Comparison of ENCODE assay signal across 11 cellular contexts in genomic region chr14:78254911-78255431, GRCh38.
DNase-seq lines count a peak whose midpoint lies in the region; TF ChIP-seq lines count a peak whose summit lies in the region.
"Had no signal": no experiment of that assay in that cellular context is flagged by ENCODE, and none has a peak within 500 bp of the region (broad histone marks: within the 10 kb centered on the region; RNA-seq: fewer than 3 reads in every experiment).

No MANE protein-coding gene starts in this region.

- no peaks in the 10 kb centered on the region for H3K36me3 Mint-ChIP-seq in CD14-positive monocyte
- H3K36me3 Mint-ChIP-seq: activated naive CD4-positive, alpha-beta T cell treated with anti-CD3 and anti-CD28 coated beads, Interleukin-2, amount 50 U/mL, for 24 hours had no signal

- TF ChIP-seq EP300 in transverse colon (IDR thresholded peaks at IDR 0.05; ENCODE audit: low read depth), result no peak

- no peaks in the 10 kb centered on the region for H3K4me1 ChIP-seq in transverse colon
- H3K4me1 ChIP-seq: parathyroid adenoma, testis had no signal

- 11 to 38% methylated on average over 3 to 9 of the region's 9 CpGs for WGBS in transverse colon (ENCODE audit: low coverage in 1 of 2), 2 donors

- DNase-seq in EH (ENCODE audit: low read depth), result peak; percentile 29
- peak; percentile 7 for DNase-seq in KBM-7
- DNase-seq in RPMI8226, result peak; percentile 84
- DNase-seq in kidney epithelial cell (ENCODE audit: low read depth), result peak; percentile 87
- no peak for DNase-seq in CD14-positive monocyte (ENCODE audit: low spot score)
- DNase-seq in cerebellar cortex (ENCODE audit: low spot score), result no peak
- no peak for DNase-seq in transverse colon
- DNase-seq in GM13977 (ENCODE audit: low spot score), result no peak
- DNase-seq: testis had no signal

- H3K27me3 ChIP-seq in kidney epithelial cell (ENCODE audit: control insufficient read depth, insufficient read depth, low read length) (peaks cover 2% of the 10 kb centered on the region), transverse colon (no peaks in the 10 kb centered on the region)
- H3K27me3 ChIP-seq: testis had no signal

- no peaks in the 10 kb centered on the region for H3K9me3 ChIP-seq in transverse colon
- H3K9me3 ChIP-seq: testis had no signal

- H3K4me3 ChIP-seq in kidney epithelial cell (ENCODE audit: low read depth, low read length) (no peak overlapping the region), transverse colon (no peak overlapping the region)
- H3K4me3 ChIP-seq: testis had no signal

- intact Hi-C loops in CD14-positive monocyte (cut with micrococcal nuclease) (no loop called here), transverse colon (cut with DNase I; ENCODE audit: low total_unique reads) (no loop called here)

- peaks cover 0 to 6% (median 0%) of the 10 kb centered on the region in 3 donors for H3K27me3 Mint-ChIP-seq in CD14-positive monocyte (ENCODE audit: low read depth in 3 of 3)
- H3K27me3 Mint-ChIP-seq: activated naive CD4-positive, alpha-beta T cell treated with anti-CD3 and anti-CD28 coated beads, Interleukin-2, amount 50 U/mL, for 24 hours had no signal

- TF ChIP-seq POLR2A in transverse colon (IDR thresholded peaks at IDR 0.05), result no peak

- H3K9me3 Mint-ChIP-seq in CD14-positive monocyte, result peaks cover 0 to 4% (median 3%) of the 10 kb centered on the region in 7 donors
- H3K9me3 Mint-ChIP-seq: activated naive CD4-positive, alpha-beta T cell treated with anti-CD3 and anti-CD28 coated beads, Interleukin-2, amount 50 U/mL, for 24 hours had no signal

- H3K36me3 ChIP-seq in kidney epithelial cell (ENCODE audit: control insufficient read depth, insufficient read depth, low read length) (no peaks in the 10 kb centered on the region), transverse colon (no peaks in the 10 kb centered on the region)

- in situ Hi-C loops in KBM-7 (cut with MboI; ENCODE audit: low pct_unique_long_range_greater_than_20kb, low sequenced_read_pairs), result no loop called here
- in situ Hi-C loops in transverse colon (cut with MboI; ENCODE audit: low pct_ligation_motif_present in 1 of 4, low pct_unique_long_range_greater_than_20kb in 1 of 4, low sequenced_read_pairs in 3 of 4), result no loop called here
- in situ Hi-C loops in GM13977 (cut with MboI; ENCODE audit: low pct_unique_long_range_greater_than_20kb, low sequenced_read_pairs, unreplicated experiment), result no loop called here

- no peaks in the 10 kb centered on the region for H3K4me1 Mint-ChIP-seq in CD14-positive monocyte
- H3K4me1 Mint-ChIP-seq: activated naive CD4-positive, alpha-beta T cell treated with anti-CD3 and anti-CD28 coated beads, Interleukin-2, amount 50 U/mL, for 24 hours had no signal

- H3K4me3 Mint-ChIP-seq in CD14-positive monocyte, result no peak overlapping the region
- H3K4me3 Mint-ChIP-seq: activated naive CD4-positive, alpha-beta T cell treated with anti-CD3 and anti-CD28 coated beads, Interleukin-2, amount 50 U/mL, for 24 hours had no signal

- no peak for TF ChIP-seq CTCF in kidney epithelial cell (IDR thresholded peaks at IDR 0.05; ENCODE audit: insufficient read depth, low read length, poor library complexity, severe bottlenecking)
- no peak for TF ChIP-seq CTCF in CD14-positive monocyte (IDR thresholded peaks at IDR 0.05)
- TF ChIP-seq CTCF in transverse colon (IDR thresholded peaks at IDR 0.05), result no peak
- no peak for TF ChIP-seq CTCF in GM13977 (IDR thresholded peaks at IDR 0.05; ENCODE audit: extremely low read depth, insufficient read depth, missing control alignments)

- H3K27ac Mint-ChIP-seq in CD14-positive monocyte, result no peak overlapping the region
- H3K27ac Mint-ChIP-seq: activated naive CD4-positive, alpha-beta T cell treated with anti-CD3 and anti-CD28 coated beads, Interleukin-2, amount 50 U/mL, for 24 hours had no signal

- no peak overlapping the region for H3K27ac ChIP-seq in transverse colon
- H3K27ac ChIP-seq: parathyroid adenoma, testis had no signal

Comparison
In these comparisons a context has a peak if more than half of its experiments do, and no peak if none do; other contexts are left out.
1. DNase-seq: peak in EH (single experiment), KBM-7 (single experiment), RPMI8226 (single experiment) and kidney epithelial cell (single experiment); none in CD14-positive monocyte (single experiment), cerebellar cortex (single experiment), transverse colon (single experiment) and GM13977 (single experiment).